Comparison of ENCODE assay signal across 19 cellular contexts in the genomic region with DNA sequence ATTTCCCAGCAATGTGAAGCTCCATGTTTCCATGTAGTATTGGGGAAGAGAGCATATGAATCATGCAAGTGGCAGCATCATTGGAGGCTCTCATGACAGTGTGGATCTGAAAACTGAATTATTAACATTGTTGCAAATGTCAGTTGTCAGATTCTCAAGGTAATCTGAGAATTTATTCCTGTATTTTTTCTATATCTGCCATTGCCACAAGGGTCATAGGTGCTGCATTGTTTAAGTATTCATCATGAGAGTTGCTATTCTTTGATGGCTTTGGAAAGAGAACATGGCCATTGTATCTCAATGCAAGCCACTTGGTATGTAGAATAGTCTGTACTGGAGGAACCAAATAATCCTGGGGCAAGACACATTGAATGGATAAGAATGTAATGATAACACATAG.
DNase-seq lines count a peak whose midpoint lies in the region; ATAC-seq, FAIRE-seq and TF ChIP-seq lines count a peak whose summit lies in the region.
"Had no signal": no experiment of that assay in that cellular context is flagged by ENCODE, and none has a peak within 500 bp of the region (broad histone marks: within the 10 kb centered on the region; RNA-seq: fewer than 3 reads in every experiment).

No MANE protein-coding gene starts in this region.

- CTCF ChIA-PET in mammary epithelial cell (lab: Charles Lee; ENCODE audit: low non-redundant PET) (interaction anchor here (0.6 kb wide), 1 partner anchor 640 kb away, joined by 3 read pairs; no protein-coding TSS in a partner anchor), PC-3 (lab: Charles Lee) (no interaction called here)
- CTCF ChIA-PET in activated CD8-positive, alpha-beta T cell treated with anti-CD3 and anti-CD28 coated beads, Interleukin-2, amount 10 ng/mL, durations not matched to agents 7 days and 5 days (lab: Charles Lee) = interaction anchor here (1.0 kb wide), 1 partner anchor 16 kb away, joined by 3 read pairs; no protein-coding TSS in a partner anchor

- H3K27me3 ChIP-seq in mammary epithelial cell (ENCODE audit: insufficient read depth, low read length) = no peaks in the 10 kb centered on the region
- H3K27me3 ChIP-seq in breast epithelium = no peaks in the 10 kb centered on the region
- no peaks in the 10 kb centered on the region for H3K27me3 ChIP-seq in PC-3 (ENCODE audit: low read length)

- in situ Hi-C loops in mammary epithelial cell (cut with MboI; ENCODE audit: low sequenced_read_pairs in 2 of 2) = no loop called here

- H3K36me3 Mint-ChIP-seq in activated CD8-positive, alpha-beta T cell treated with anti-CD3 and anti-CD28 coated beads, Interleukin-2, amount 10 ng/mL, durations not matched to agents 7 days and 5 days (ENCODE audit: low read depth) = no peaks in the 10 kb centered on the region

- H3K79me2 ChIP-seq in mammary epithelial cell (ENCODE audit: insufficient read depth, low read length) (no peaks in the 10 kb centered on the region), PC-3 (ENCODE audit: low read length) (no peaks in the 10 kb centered on the region)

- no peak overlapping the region for H3K27ac Mint-ChIP-seq in activated CD8-positive, alpha-beta T cell treated with anti-CD3 and anti-CD28 coated beads, Interleukin-2, amount 10 ng/mL, durations not matched to agents 7 days and 5 days
- H3K27ac Mint-ChIP-seq: CD4-positive, alpha-beta T cell had no signal

- H3K9me2 ChIP-seq in PC-3 (replicated peaks; ENCODE audit: low read length) = no peaks in the 10 kb centered on the region

- H3K9ac ChIP-seq in mammary epithelial cell (ENCODE audit: insufficient read depth, low read length) (no peak overlapping the region), PC-3 (ENCODE audit: low read length) (no peak overlapping the region)

- H3K36me3 ChIP-seq in mammary epithelial cell (ENCODE audit: insufficient read depth, low read length) (no peaks in the 10 kb centered on the region), breast epithelium (no peaks in the 10 kb centered on the region), PC-3 (ENCODE audit: low read depth, low read length) (no peaks in the 10 kb centered on the region)
- H3K36me3 ChIP-seq: HAP-1 had no signal

- H4K20me1 ChIP-seq in mammary epithelial cell (ENCODE audit: insufficient read depth, low read length) = no peaks in the 10 kb centered on the region
- no peaks in the 10 kb centered on the region for H4K20me1 ChIP-seq in PC-3 (ENCODE audit: low read length)

- H3K9me3 Mint-ChIP-seq in activated CD8-positive, alpha-beta T cell treated with anti-CD3 and anti-CD28 coated beads, Interleukin-2, amount 10 ng/mL, durations not matched to agents 7 days and 5 days (ENCODE audit: insufficient read depth) = no peaks in the 10 kb centered on the region
- H3K9me3 Mint-ChIP-seq: CD4-positive, alpha-beta T cell had no signal

- dilution Hi-C loops in mammary epithelial cell (cut with HindIII; ENCODE audit: low sequenced_read_pairs) = no loop called here

- H2AFZ ChIP-seq in mammary epithelial cell (ENCODE audit: low read depth, low read length) = no peak overlapping the region
- H2AFZ ChIP-seq in PC-3 (ENCODE audit: low read length) = no peak overlapping the region

- TF ChIP-seq POLR2A in breast epithelium (IDR thresholded peaks at IDR 0.05) (no peak), H54 (IDR thresholded peaks at IDR 0.05; ENCODE audit: low read depth, low read length) (no peak)

- H3K4me3 Mint-ChIP-seq in activated CD8-positive, alpha-beta T cell treated with anti-CD3 and anti-CD28 coated beads, Interleukin-2, amount 10 ng/mL, durations not matched to agents 7 days and 5 days = no peak overlapping the region
- H3K4me3 Mint-ChIP-seq: CD4-positive, alpha-beta T cell had no signal

- no peaks in the 10 kb centered on the region for H3K27me3 Mint-ChIP-seq in activated CD8-positive, alpha-beta T cell treated with anti-CD3 and anti-CD28 coated beads, Interleukin-2, amount 10 ng/mL, durations not matched to agents 7 days and 5 days (ENCODE audit: low read depth)
- H3K27me3 Mint-ChIP-seq: CD4-positive, alpha-beta T cell had no signal

- DNase-seq in mammary epithelial cell (peak; percentile 21), breast epithelium (ENCODE audit: low spot score in 2 of 2) (no peak), PC-3 (peak; percentile 47), fibroblast of pulmonary artery (ENCODE audit: low read depth) (peak; percentile 4), H54 (ENCODE audit: insufficient read length, low spot score) (no peak)
- DNase-seq in activated CD8-positive, alpha-beta T cell treated with anti-CD3 and anti-CD28 coated beads, Interleukin-2, amount 10 ng/mL, durations not matched to agents 7 days and 5 days = no peak
- no peak for DNase-seq in activated CD4-positive, CD25-positive, alpha-beta regulatory T cell treated with anti-CD3 and anti-CD28 coated beads, Interleukin-2, amount 50 U/mL, for 72 hours
- DNase-seq: AML-193; Caco-2; CD4-positive, alpha-beta T cell; GOT3 had no signal

- intact Hi-C loops in mammary epithelial cell (cut with micrococcal nuclease) (no loop called here), breast epithelium (cut with DNase I; ENCODE audit: low total_unique reads) (no loop called here), PC-3 (cut with micrococcal nuclease) (no loop called here)

- no peaks in the 10 kb centered on the region for H3K9me3 ChIP-seq in mammary epithelial cell (replicated peaks; ENCODE audit: insufficient read depth, low read length)
- H3K9me3 ChIP-seq in breast epithelium = no peaks in the 10 kb centered on the region
- no peaks in the 10 kb centered on the region for H3K9me3 ChIP-seq in PC-3 (ENCODE audit: low read length)
- H3K9me3 ChIP-seq: A549, Caco-2, HAP-1 had no signal

- H3K27ac ChIP-seq in mammary epithelial cell (ENCODE audit: insufficient read depth, low read depth, low read length) (no peak overlapping the region), breast epithelium (no peak overlapping the region), PC-3 (ENCODE audit: low read length) (no peak overlapping the region)
- H3K27ac ChIP-seq: 22Rv1, A549, C4-2B had no signal

- H3K4me3 ChIP-seq in mammary epithelial cell (replicated peaks in 1 of 3; ENCODE audit: insufficient read depth in 1 of 3, low read depth in 2 of 3, low read length in 3 of 3) = no peak overlapping the region
- no peak overlapping the region for H3K4me3 ChIP-seq in breast epithelium
- no peak overlapping the region for H3K4me3 ChIP-seq in PC-3 (ENCODE audit: low read length)
- H3K4me3 ChIP-seq in fibroblast of pulmonary artery (replicated peaks; ENCODE audit: low read depth, low read length) = no peak overlapping the region
- H3K4me3 ChIP-seq: A549, HAP-1 had no signal

- H3K4me1 ChIP-seq in mammary epithelial cell (ENCODE audit: insufficient read depth, low read length) = no peaks in the 10 kb centered on the region
- H3K4me1 ChIP-seq in breast epithelium = no peaks in the 10 kb centered on the region
- peaks cover 10% of the 10 kb centered on the region for H3K4me1 ChIP-seq in PC-3 (ENCODE audit: insufficient read depth, low read length)
- H3K4me1 ChIP-seq: A549, Caco-2, HAP-1 had no signal

- no peak for FAIRE-seq in H54 (lab: Jason Lieb, UNC)
- FAIRE-seq: A549, D721Med, G401.6, GM12891 had no signal

- ATAC-seq in PC-3 = no peak
- ATAC-seq in activated CD8-positive, alpha-beta T cell treated with anti-CD3 and anti-CD28 coated beads, Interleukin-2, amount 10 ng/mL, durations not matched to agents 7 days and 5 days = no peak
- no peak for ATAC-seq in HG03520 (IDR thresholded peaks at IDR 0.05; ENCODE audit: unreplicated experiment)
- ATAC-seq: A549 had no signal

- no peaks in the 10 kb centered on the region for H3K4me1 Mint-ChIP-seq in activated CD8-positive, alpha-beta T cell treated with anti-CD3 and anti-CD28 coated beads, Interleukin-2, amount 10 ng/mL, durations not matched to agents 7 days and 5 days (ENCODE audit: low read depth)

- TF ChIP-seq CTCF in mammary epithelial cell (conservative IDR thresholded peaks at IDR 0.05 in 1 of 2, IDR thresholded peaks at IDR 0.05 in 1 of 2; ENCODE audit: extremely low read depth in 1 of 2, insufficient read depth in 1 of 2, low read depth in 1 of 2, low read length in 2 of 2) (no peak), breast epithelium (IDR thresholded peaks at IDR 0.05) (no peak), PC-3 (conservative IDR thresholded peaks at IDR 0.05; ENCODE audit: low read depth, low read length) (no peak), fibroblast of pulmonary artery (IDR thresholded peaks at IDR 0.05; ENCODE audit: low read length, missing control alignments) (no peak)

- BruUV-seq in mammary epithelial cell (replicated peaks; lab: Mats Ljungman, UMichigan) (no TSS peak), PC-3 (replicated peaks; lab: Mats Ljungman, UMichigan) (no TSS peak)

- POLR2A ChIA-PET in PC-3 (lab: Charles Lee; ENCODE audit: unreplicated experiment) = no interaction called here
- POLR2A ChIA-PET in activated CD8-positive, alpha-beta T cell treated with anti-CD3 and anti-CD28 coated beads, Interleukin-2, amount 10 ng/mL, durations not matched to agents 7 days and 5 days (lab: Charles Lee) = no interaction called here

- H3K4me2 ChIP-seq in mammary epithelial cell (ENCODE audit: insufficient read depth, low read depth, low read length) (no peak overlapping the region), PC-3 (ENCODE audit: low read length) (no peak overlapping the region)
- H3K4me2 ChIP-seq: A549 had no signal

- no peaks in the 10 kb centered on the region for H3F3A ChIP-seq in PC-3 (ENCODE audit: low read length, unreplicated experiment)

Comparison
In these comparisons a context has a peak if more than half of its experiments do, and no peak if none do; other contexts are left out.
1. DNase-seq: peak in mammary epithelial cell (single experiment), PC-3 (single experiment) and fibroblast of pulmonary artery (single experiment); none in breast epithelium (0 of 2), activated CD8-positive, alpha-beta T cell treated with anti-CD3 and anti-CD28 coated beads, Interleukin-2, amount 10 ng/mL, durations not matched to agents 7 days and 5 days (single experiment), H54 (single experiment) and activated CD4-positive, CD25-positive, alpha-beta regulatory T cell treated with anti-CD3 and anti-CD28 coated beads, Interleukin-2, amount 50 U/mL, for 72 hours (single experiment).